Comparison of ENCODE assay signal across 9 cellular contexts in the genomic region with DNA sequence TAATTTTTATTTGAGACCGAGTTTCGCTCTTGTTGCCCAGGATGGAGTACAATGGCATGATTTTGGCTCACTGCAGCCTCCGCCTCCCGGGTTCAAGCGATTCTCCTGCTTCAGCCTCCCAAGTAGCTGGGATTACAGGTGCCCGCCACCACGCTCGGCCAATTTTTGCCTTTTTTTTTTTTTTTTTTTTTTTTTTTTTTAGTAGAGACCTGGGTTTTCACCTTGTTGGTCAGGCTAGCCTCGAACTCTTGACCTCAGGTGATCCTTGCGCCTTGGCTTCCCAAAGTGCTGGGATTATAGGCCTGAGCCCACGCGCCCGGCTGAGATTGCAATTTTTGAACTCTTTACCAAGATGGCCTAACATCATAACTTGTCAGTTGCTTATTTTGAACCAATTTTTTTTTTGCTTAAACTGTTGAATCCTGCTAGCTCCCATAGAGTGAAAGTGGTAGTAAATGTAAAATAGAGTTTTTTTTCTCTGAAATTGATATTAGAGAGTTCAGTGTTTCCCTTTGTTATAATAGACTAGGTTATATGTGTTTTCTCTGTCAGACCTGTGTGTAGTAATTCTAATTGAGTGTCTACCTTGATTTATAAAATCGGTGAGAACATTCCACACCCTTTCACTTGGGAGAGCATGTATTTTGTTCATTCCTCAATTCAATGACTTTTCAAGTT. TPM values are rescaled to one million over a fixed set of nuclear protein-coding genes. Genes with fewer than 3 reads are reported as not detected.
DNase-seq lines count a peak whose midpoint lies in the region; ATAC-seq and TF ChIP-seq lines count a peak whose summit lies in the region.
"Had no signal": no experiment of that assay in that cellular context is flagged by ENCODE, and none has a peak within 500 bp of the region (broad histone marks: within the 10 kb centered on the region; RNA-seq: fewer than 3 reads in every experiment).

No MANE protein-coding gene starts in this region.

- H3K27me3 ChIP-seq in kidney epithelial cell (ENCODE audit: control insufficient read depth, insufficient read depth, low read length): no peaks in the 10 kb centered on the region
- H3K27me3 ChIP-seq in suprapubic skin: no peaks in the 10 kb centered on the region

- DNase-seq in activated CD4-positive, alpha-beta T cell treated with anti-CD3 and anti-CD28 coated beads for 36 hours: no peak
- DNase-seq in activated CD4-positive, alpha-beta T cell treated with anti-CD3 and anti-CD28 coated beads for 48 hours: no peak
- no peak for DNase-seq in activated T-helper 2 cell treated with anti-CD3 and anti-CD28 coated beads, Interferon-gamma antibody, Interleukin-2, Interleukin-4, amounts not matched to agents 10 μg/mL and 5 μg/mL and 100 μg/mL, durations not matched to agents 14 hours and 24 hours and 36 hours (ENCODE audit: low spot score)
- DNase-seq in kidney epithelial cell (ENCODE audit: low read depth) (no peak), suprapubic skin (ENCODE audit: low spot score in 2 of 2) (no peak), Ammon's horn (ENCODE audit: low spot score) (no peak), iPS-NIHi7 (ENCODE audit: extremely low spot score) (no peak), SK-N-DZ (ENCODE audit: low spot score) (no peak)
- DNase-seq: C1 segment of cervical spinal cord had no signal

- H3K4me1 Mint-ChIP-seq in activated CD4-positive, alpha-beta T cell treated with anti-CD3 and anti-CD28 coated beads for 36 hours: peaks cover 49% of the 10 kb centered on the region
- H3K4me1 Mint-ChIP-seq in activated T-helper 2 cell treated with anti-CD3 and anti-CD28 coated beads, Interferon-gamma antibody, Interleukin-2, Interleukin-4, amounts not matched to agents 10 μg/mL and 5 μg/mL and 100 μg/mL, durations not matched to agents 14 hours and 24 hours and 36 hours (ENCODE audit: low read depth): peaks cover 50% of the 10 kb centered on the region

- intact Hi-C loops in activated CD4-positive, alpha-beta T cell treated with anti-CD3 and anti-CD28 coated beads for 36 hours (cut with DNase I, micrococcal nuclease): loop anchor here (5.0 to 10.0 kb wide), 2 partner anchors 1183 to 1950 kb away; a partner anchor contains a TSS
- intact Hi-C loops in activated T-helper 2 cell treated with anti-CD3 and anti-CD28 coated beads, Interferon-gamma antibody, Interleukin-2, Interleukin-4, amounts not matched to agents 10 μg/mL and 5 μg/mL and 100 μg/mL, durations not matched to agents 14 hours and 24 hours and 36 hours (cut with micrococcal nuclease): loop anchor here (2.0 to 5.0 kb wide), 2 partner anchors 15 to 1180 kb away; no protein-coding TSS in a partner anchor

- TF ChIP-seq CTCF in kidney epithelial cell (IDR thresholded peaks at IDR 0.05; ENCODE audit: insufficient read depth, low read length, poor library complexity, severe bottlenecking) (no peak), suprapubic skin (IDR thresholded peaks at IDR 0.05) (no peak)

- 87% methylated on average over 14 of the region's 14 CpGs for WGBS in suprapubic skin

- POLR2A ChIA-PET in activated CD4-positive, alpha-beta T cell treated with anti-CD3 and anti-CD28 coated beads for 36 hours (lab: Charles Lee): no interaction called here

- no peak overlapping the region for H3K27ac ChIP-seq in suprapubic skin

- H3K4me1 ChIP-seq in suprapubic skin: peaks cover 69% of the 10 kb centered on the region

- no peak for TF ChIP-seq POLR2A in suprapubic skin (IDR thresholded peaks at IDR 0.05)

- peak overlapping the region; percentile 83 for H3K4me3 Mint-ChIP-seq in activated CD4-positive, alpha-beta T cell treated with anti-CD3 and anti-CD28 coated beads for 36 hours
- peak overlapping the region; percentile 96 for H3K4me3 Mint-ChIP-seq in activated T-helper 2 cell treated with anti-CD3 and anti-CD28 coated beads, Interferon-gamma antibody, Interleukin-2, Interleukin-4, amounts not matched to agents 10 μg/mL and 5 μg/mL and 100 μg/mL, durations not matched to agents 14 hours and 24 hours and 36 hours (ENCODE audit: low read depth)

- peak overlapping the region; percentile 26 for H3K4me3 ChIP-seq in kidney epithelial cell (ENCODE audit: low read depth, low read length)
- peak overlapping the region; percentile 99 for H3K4me3 ChIP-seq in suprapubic skin

- H3K9me3 Mint-ChIP-seq in activated CD4-positive, alpha-beta T cell treated with anti-CD3 and anti-CD28 coated beads for 36 hours (ENCODE audit: low read depth): no peaks in the 10 kb centered on the region
- no peaks in the 10 kb centered on the region for H3K9me3 Mint-ChIP-seq in activated T-helper 2 cell treated with anti-CD3 and anti-CD28 coated beads, Interferon-gamma antibody, Interleukin-2, Interleukin-4, amounts not matched to agents 10 μg/mL and 5 μg/mL and 100 μg/mL, durations not matched to agents 14 hours and 24 hours and 36 hours

- no peak for ATAC-seq in activated CD4-positive, alpha-beta T cell treated with anti-CD3 and anti-CD28 coated beads for 36 hours

- no peaks in the 10 kb centered on the region for H3K9me3 ChIP-seq in suprapubic skin

- H3K27ac Mint-ChIP-seq in activated CD4-positive, alpha-beta T cell treated with anti-CD3 and anti-CD28 coated beads for 36 hours: peak overlapping the region; percentile 60
- H3K27ac Mint-ChIP-seq in activated T-helper 2 cell treated with anti-CD3 and anti-CD28 coated beads, Interferon-gamma antibody, Interleukin-2, Interleukin-4, amounts not matched to agents 10 μg/mL and 5 μg/mL and 100 μg/mL, durations not matched to agents 14 hours and 24 hours and 36 hours: peak overlapping the region; percentile 38

- CTCF ChIA-PET in activated CD4-positive, alpha-beta T cell treated with anti-CD3 and anti-CD28 coated beads for 36 hours (lab: Charles Lee): interaction anchor here (0.8 to 2.4 kb wide), 4 partner anchors 10 to 42 kb away, joined by 3 to 9 read pairs (median 5); no protein-coding TSS in a partner anchor

- H3K36me3 ChIP-seq in kidney epithelial cell (ENCODE audit: control insufficient read depth, insufficient read depth, low read length) (no peaks in the 10 kb centered on the region), suprapubic skin (no peaks in the 10 kb centered on the region)

- no peak for TF ChIP-seq EP300 in suprapubic skin (IDR thresholded peaks at IDR 0.05)

- peaks cover 62% of the 10 kb centered on the region for H3K36me3 Mint-ChIP-seq in activated CD4-positive, alpha-beta T cell treated with anti-CD3 and anti-CD28 coated beads for 36 hours (ENCODE audit: low read depth)
- peaks cover 66% of the 10 kb centered on the region for H3K36me3 Mint-ChIP-seq in activated T-helper 2 cell treated with anti-CD3 and anti-CD28 coated beads, Interferon-gamma antibody, Interleukin-2, Interleukin-4, amounts not matched to agents 10 μg/mL and 5 μg/mL and 100 μg/mL, durations not matched to agents 14 hours and 24 hours and 36 hours (ENCODE audit: low read depth)

- H3K27me3 Mint-ChIP-seq in activated CD4-positive, alpha-beta T cell treated with anti-CD3 and anti-CD28 coated beads for 36 hours: no peaks in the 10 kb centered on the region
- H3K27me3 Mint-ChIP-seq in activated T-helper 2 cell treated with anti-CD3 and anti-CD28 coated beads, Interferon-gamma antibody, Interleukin-2, Interleukin-4, amounts not matched to agents 10 μg/mL and 5 μg/mL and 100 μg/mL, durations not matched to agents 14 hours and 24 hours and 36 hours (ENCODE audit: low read depth): no peaks in the 10 kb centered on the region

RNA-seq across cellular contexts. Expression of a gene that starts 3.8 kb away (rescaled TPM):
- total RNA-seq in activated CD4-positive, alpha-beta T cell treated with anti-CD3 and anti-CD28 coated beads for 36 hours: 100 to 1,000 TPM in 1 of 2 experiments, 10 to 100 TPM in 1; 91.8 to 116 TPM
- total RNA-seq in activated T-helper 2 cell treated with anti-CD3 and anti-CD28 coated beads, Interferon-gamma antibody, Interleukin-2, Interleukin-4, amounts not matched to agents 10 μg/mL and 5 μg/mL and 100 μg/mL, durations not matched to agents 14 hours and 24 hours and 36 hours: 87.4 and 92.0 TPM in 2 replicates
- 45.9 and 50.9 TPM in 2 replicates for total RNA-seq in kidney epithelial cell
- 10 to 100 TPM; 49.3 to 74.8 (median 62.5) TPM for total RNA-seq in suprapubic skin
- 72.0 and 77.0 TPM in 2 replicates for polyA plus RNA-seq in SK-N-DZ (2014; cell fraction: cytosol; rRNA removed)
- 67.2 and 96.5 TPM in 2 replicates for polyA plus RNA-seq in SK-N-DZ (2014; cell fraction: nucleus; rRNA removed)
